Comparison of ENCODE assay signal across 9 cellular contexts in the genomic region with DNA sequence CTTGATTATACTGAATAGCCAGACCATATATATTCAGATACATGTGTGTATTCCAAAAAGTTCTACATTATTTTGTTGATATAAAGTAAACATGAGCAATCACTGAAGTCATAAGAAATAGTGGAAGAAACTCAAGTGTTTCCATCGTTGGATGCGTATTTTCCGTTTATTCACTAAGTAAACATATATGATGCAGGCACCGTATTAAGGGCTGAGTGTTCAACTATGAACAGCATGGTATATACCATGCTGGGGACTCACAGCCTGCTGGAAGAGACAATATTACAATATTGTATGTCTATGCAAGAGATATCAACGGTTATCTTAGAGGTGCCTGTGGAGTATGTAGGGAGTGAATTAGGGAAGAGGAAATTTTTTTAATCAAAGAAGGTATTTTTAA. TPM values are rescaled to one million over a fixed set of nuclear protein-coding genes. Genes with fewer than 3 reads are reported as not detected.
A peak's percentile ranks its signal among the peaks of the same experiment; 100 is the strongest.
DNase-seq lines count a peak whose midpoint lies in the region; ATAC-seq, FAIRE-seq and TF ChIP-seq lines count a peak whose summit lies in the region.
"Had no signal": no experiment of that assay in that cellular context is flagged by ENCODE, and none has a peak within 500 bp of the region (broad histone marks: within the 10 kb centered on the region; RNA-seq: fewer than 3 reads in every experiment).

No MANE protein-coding gene starts in this region.

- H3K27ac Mint-ChIP-seq in activated T-cell treated with anti-CD3 and anti-CD28 coated beads, Interleukin-2, amount 50 U/mL, for 72 hours = peak overlapping the region; percentile 99
- H3K27ac Mint-ChIP-seq in activated CD4-positive, alpha-beta memory T cell treated with anti-CD3 and anti-CD28 coated beads, Interleukin-2, amount 10 ng/mL, durations not matched to agents 7 days and 5 days = peak overlapping the region; percentile 90

- POLR2A ChIA-PET in activated CD4-positive, alpha-beta memory T cell treated with anti-CD3 and anti-CD28 coated beads, Interleukin-2, amount 10 ng/mL, durations not matched to agents 7 days and 5 days (lab: Charles Lee) = interaction anchor here (0.7 to 3.2 kb wide), 14 partner anchors 8 to 607 kb away, joined by 3 to 40 read pairs (median 4); a partner anchor contains a TSS

- no peak for TF ChIP-seq CTCF in kidney (IDR thresholded peaks at IDR 0.05; ENCODE audit: borderline replicate concordance, extremely low read depth, insufficient read depth)
- no peak for TF ChIP-seq CTCF in thyroid gland (IDR thresholded peaks at IDR 0.05)

- peaks cover 16 to 20% of the 10 kb centered on the region in 2 donors for H3K36me3 Mint-ChIP-seq in activated T-cell treated with anti-CD3 and anti-CD28 coated beads, Interleukin-2, amount 50 U/mL, for 72 hours (ENCODE audit: insufficient read depth in 2 of 2)
- peaks cover 40% of the 10 kb centered on the region for H3K36me3 Mint-ChIP-seq in activated CD4-positive, alpha-beta memory T cell treated with anti-CD3 and anti-CD28 coated beads, Interleukin-2, amount 10 ng/mL, durations not matched to agents 7 days and 5 days (ENCODE audit: low read depth)

- H3K27ac ChIP-seq in kidney (ENCODE audit: low read depth in 2 of 2, low read length in 2 of 2) (no peak overlapping the region), thyroid gland (peak overlapping the region in 1 of 3 donors; percentile 82), substantia nigra (ENCODE audit: low read depth, low read length, poor library complexity, severe bottlenecking) (no peak overlapping the region)

- intact Hi-C loops in kidney (cut with DNase I) (no loop called here), thyroid gland (cut with DNase I) (no loop called here)

- H3K4me3 ChIP-seq in kidney (ENCODE audit: low read length in 2 of 2) (peak overlapping the region; percentile 83 to 95), thyroid gland (replicated peaks in 1 of 3) (peak overlapping the region in 2 of 3 donors; percentile 6 to 55)

- H3K4me1 Mint-ChIP-seq in activated T-cell treated with anti-CD3 and anti-CD28 coated beads, Interleukin-2, amount 50 U/mL, for 72 hours (ENCODE audit: low read depth) = peaks cover 40% of the 10 kb centered on the region
- H3K4me1 Mint-ChIP-seq in activated CD4-positive, alpha-beta memory T cell treated with anti-CD3 and anti-CD28 coated beads, Interleukin-2, amount 10 ng/mL, durations not matched to agents 7 days and 5 days = peaks cover 36% of the 10 kb centered on the region

- no peak overlapping the region for H3K9ac ChIP-seq in kidney (ENCODE audit: low read length in 2 of 2)

- DNase-seq in activated T-cell treated with anti-CD3 and anti-CD28 coated beads, Interleukin-2, amount 50 U/mL, for 72 hours = no peak
- DNase-seq in activated T-cell treated with anti-CD3 and anti-CD28 coated beads for 4 hours (no peak), kidney (no peak), thyroid gland (no peak), glomerular visceral epithelial cell (ENCODE audit: extremely low spot score) (no peak), substantia nigra (lab: John Stamatoyannopoulos, UW) (no peak)
- no peak for DNase-seq in activated CD4-positive, alpha-beta memory T cell treated with anti-CD3 and anti-CD28 coated beads, Interleukin-2, amount 10 ng/mL, durations not matched to agents 7 days and 5 days

- H3K4me3 Mint-ChIP-seq in activated T-cell treated with anti-CD3 and anti-CD28 coated beads, Interleukin-2, amount 50 U/mL, for 72 hours = peak overlapping the region; percentile 93 to 98
- H3K4me3 Mint-ChIP-seq in activated CD4-positive, alpha-beta memory T cell treated with anti-CD3 and anti-CD28 coated beads, Interleukin-2, amount 10 ng/mL, durations not matched to agents 7 days and 5 days = peak overlapping the region; percentile 93

- peaks cover 0 to 2% of the 10 kb centered on the region in 2 donors for H3K4me1 ChIP-seq in kidney (ENCODE audit: control insufficient read depth in 1 of 2, insufficient read depth in 1 of 2, low read depth in 1 of 2, low read length in 2 of 2)
- H3K4me1 ChIP-seq in thyroid gland = no peaks in the 10 kb centered on the region

- no peaks in the 10 kb centered on the region for H3K27me3 ChIP-seq in thyroid gland

- no peak for TF ChIP-seq POLR2A in thyroid gland (IDR thresholded peaks at IDR 0.05)

- ATAC-seq in activated T-cell treated with anti-CD3 and anti-CD28 coated beads, Interleukin-2, amount 50 U/mL, for 72 hours (replicated peaks in 1 of 2) = no peak
- ATAC-seq in GM18909 (IDR thresholded peaks at IDR 0.05; ENCODE audit: poor library complexity, unreplicated experiment) = no peak

- H3K9me3 ChIP-seq in kidney (ENCODE audit: control insufficient read depth in 1 of 2, low read length in 2 of 2) (no peaks in the 10 kb centered on the region), thyroid gland (no peaks in the 10 kb centered on the region)

- H3K27me3 Mint-ChIP-seq in activated T-cell treated with anti-CD3 and anti-CD28 coated beads, Interleukin-2, amount 50 U/mL, for 72 hours (ENCODE audit: low read depth) = no peaks in the 10 kb centered on the region
- peaks cover 9% of the 10 kb centered on the region for H3K27me3 Mint-ChIP-seq in activated CD4-positive, alpha-beta memory T cell treated with anti-CD3 and anti-CD28 coated beads, Interleukin-2, amount 10 ng/mL, durations not matched to agents 7 days and 5 days

- WGBS in thyroid gland, 2 donors = 88 to 92% methylated on average over 5 of the region's 5 CpGs

- H3K9me3 Mint-ChIP-seq in activated T-cell treated with anti-CD3 and anti-CD28 coated beads, Interleukin-2, amount 50 U/mL, for 72 hours = no peaks in the 10 kb centered on the region
- H3K9me3 Mint-ChIP-seq in activated CD4-positive, alpha-beta memory T cell treated with anti-CD3 and anti-CD28 coated beads, Interleukin-2, amount 10 ng/mL, durations not matched to agents 7 days and 5 days = no peaks in the 10 kb centered on the region

- H3K36me3 ChIP-seq in kidney (ENCODE audit: control insufficient read depth in 1 of 2, insufficient read depth in 2 of 2, low read length in 2 of 2) = peaks cover 0 to 8% of the 10 kb centered on the region in 2 donors
- peaks cover 0 to 5% of the 10 kb centered on the region in 2 donors for H3K36me3 ChIP-seq in thyroid gland

- CTCF ChIA-PET in activated CD4-positive, alpha-beta memory T cell treated with anti-CD3 and anti-CD28 coated beads, Interleukin-2, amount 10 ng/mL, durations not matched to agents 7 days and 5 days (lab: Charles Lee) = interaction anchor here (1.7 to 2.1 kb wide), 2 partner anchors 12 to 219 kb away, joined by 6 to 9 read pairs; a partner anchor contains a TSS

- no peak for FAIRE-seq in kidney (lab: Jason Lieb, UNC)
- FAIRE-seq: G401.6 had no signal

RNA-seq across cellular contexts. Expression of a gene that starts 1.2 kb away (rescaled TPM):
- total RNA-seq in activated T-cell treated with anti-CD3 and anti-CD28 coated beads, Interleukin-2, amount 50 U/mL, for 72 hours = 10 to 100 TPM; 65.3 to 77.2 TPM
- total RNA-seq in activated CD4-positive, alpha-beta memory T cell treated with anti-CD3 and anti-CD28 coated beads, Interleukin-2, amount 10 ng/mL, durations not matched to agents 7 days and 5 days = 10 to 100 TPM; 32.8 to 35.8 TPM
- total RNA-seq in kidney (22.1 TPM), thyroid gland (10 to 100 TPM; 26.2 to 43.3 (median 28.4) TPM)
- polyA plus RNA-seq in kidney (ENCODE audit: insufficient read depth, low read depth, low replicate concordance) = 10.6 TPM
